32 cellular contexts compared by ENCODE assay signal in the genomic region with DNA sequence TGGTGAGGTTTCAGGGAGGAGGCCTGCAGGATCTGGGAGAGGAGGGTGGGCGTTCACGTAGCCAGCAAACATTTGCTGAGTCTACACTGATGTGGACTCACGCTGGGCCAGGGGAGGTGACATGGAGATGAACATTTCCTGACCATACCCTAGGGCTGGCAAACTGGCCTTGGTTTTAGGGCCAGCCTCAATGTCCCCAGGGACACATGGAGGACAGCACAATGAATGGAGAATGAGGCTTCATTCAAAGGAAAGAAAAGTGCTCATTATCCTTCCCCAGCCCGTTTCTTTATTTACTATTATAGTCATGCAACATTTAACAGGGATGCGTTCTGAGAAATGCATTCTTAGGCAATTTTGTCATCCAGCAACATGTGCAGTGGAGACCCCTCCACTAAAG. TPM values are rescaled to one million over a fixed set of nuclear protein-coding genes. Genes with fewer than 3 reads are reported as not detected.
"Had no signal": no experiment of that assay in that cellular context is flagged by ENCODE, and none has a peak within 500 bp of the region (broad histone marks: within the 10 kb centered on the region; RNA-seq: fewer than 3 reads in every experiment).

No MANE protein-coding gene starts in this region.

- H3K4me3 ChIP-seq: adrenal gland, body of pancreas, colonic mucosa, dorsolateral prefrontal cortex, esophagus muscularis mucosa, gastrocnemius medialis, heart left ventricle had no signal

- H3K9me3 ChIP-seq: adrenal gland, body of pancreas, colonic mucosa, esophagus muscularis mucosa, gastrocnemius medialis, heart left ventricle had no signal

- H3K27ac ChIP-seq: adrenal gland, body of pancreas, colonic mucosa, dorsolateral prefrontal cortex, esophagus muscularis mucosa, foreskin keratinocyte, gastrocnemius medialis, heart left ventricle had no signal

- DNase-seq: activated CD4-positive, alpha-beta memory T cell treated with anti-CD3 and anti-CD28 coated beads for 36 hours; activated CD4-positive, alpha-beta T cell treated with anti-CD3 and anti-CD28 coated beads for 36 hours; activated CD4-positive, alpha-beta T cell treated with anti-CD3 and anti-CD28 coated beads, Interleukin-2, amount 10 ng/mL, durations not matched to agents 24 days and 14 days; activated CD4-positive, CD25-positive, alpha-beta regulatory T cell; activated CD4-positive, CD25-positive, alpha-beta regulatory T cell treated with anti-CD3 and anti-CD28 coated beads, Interleukin-2, amount 50 U/mL, for 72 hours; activated CD8-positive, alpha-beta memory T cell treated with anti-CD3 and anti-CD28 coated beads, Interleukin-2, amount 10 ng/mL, durations not matched to agents 7 days and 5 days; activated CD8-positive, alpha-beta memory T cell treated with anti-CD3 and anti-CD28 coated beads, Interleukin-2, amount 50 U/mL, for 4 hours; activated CD8-positive, alpha-beta T cell treated with anti-CD3 and anti-CD28 coated beads, Interleukin-2, amount 10 ng/mL, durations not matched to agents 7 days and 5 days; activated effector memory CD4-positive, alpha-beta T cell treated with anti-CD3 and anti-CD28 coated beads, Interleukin-2, amount 50 U/mL, for 16 hours; activated naive CD4-positive, alpha-beta T cell treated with anti-CD3 and anti-CD28 coated beads for 36 hours; activated naive CD8-positive, alpha-beta T cell treated with anti-CD3 and anti-CD28 coated beads for 36 hours; activated naive CD8-positive, alpha-beta T cell treated with anti-CD3 and anti-CD28 coated beads, Interleukin-2, amount 50 U/mL, for 24 hours; activated T-cell treated with anti-CD3 and anti-CD28 coated beads, Interleukin-2, amount 50 U/mL, for 1 hour; activated T-cell treated with anti-CD3 and anti-CD28 coated beads, Interleukin-2, amount 50 U/mL, for 48 hours; adrenal gland; amygdala; aorta; body of pancreas; caudate nucleus; colonic mucosa; dorsolateral prefrontal cortex; effector memory CD8-positive, alpha-beta T cell; erythroblast; foreskin keratinocyte; gastrocnemius medialis; glutamatergic neuron; heart left ventricle; T-helper 2 cell had no signal

- H3K4me1 ChIP-seq: adrenal gland, body of pancreas, colonic mucosa, foreskin keratinocyte, gastrocnemius medialis had no signal

- H3K27me3 ChIP-seq: adrenal gland, body of pancreas, colonic mucosa, dorsolateral prefrontal cortex, esophagus muscularis mucosa, gastrocnemius medialis had no signal

- H3K36me3 ChIP-seq: adrenal gland, colonic mucosa, esophagus muscularis mucosa, gastrocnemius medialis, heart left ventricle had no signal

RNA-seq across cellular contexts. Expression of gene ACAN, which starts 26.8 kb away (rescaled TPM):
- total RNA-seq: activated CD4-positive, alpha-beta memory T cell treated with anti-CD3 and anti-CD28 coated beads for 36 hours; activated CD4-positive, alpha-beta T cell treated with anti-CD3 and anti-CD28 coated beads for 36 hours; activated CD4-positive, alpha-beta T cell treated with anti-CD3 and anti-CD28 coated beads, Interleukin-2, amount 10 ng/mL, durations not matched to agents 24 days and 14 days; activated CD8-positive, alpha-beta memory T cell treated with anti-CD3 and anti-CD28 coated beads for 36 hours; activated CD8-positive, alpha-beta memory T cell treated with anti-CD3 and anti-CD28 coated beads, Interleukin-2, amount 10 ng/mL, durations not matched to agents 7 days and 5 days; activated CD8-positive, alpha-beta T cell treated with anti-CD3 and anti-CD28 coated beads, Interleukin-2, amount 10 ng/mL, durations not matched to agents 7 days and 5 days; activated naive CD4-positive, alpha-beta T cell treated with anti-CD3 and anti-CD28 coated beads for 36 hours; activated naive CD8-positive, alpha-beta T cell treated with anti-CD3 and anti-CD28 coated beads for 36 hours; activated T-helper 1 cell treated with anti-CD3 and anti-CD28 coated beads, Interleukin-12 subunit alpha, Interleukin-12 subunit beta, Interleukin-2, Interleukin-4 antibody, amounts not matched to agents 30 ng/mL and 10 ng/mL and 1 ng/mL, durations not matched to agents 14 hours and 24 hours and 36 hours; activated T-helper 2 cell treated with anti-CD3 and anti-CD28 coated beads, Interferon-gamma antibody, Interleukin-2, Interleukin-4, amounts not matched to agents 10 μg/mL and 5 μg/mL and 100 μg/mL, durations not matched to agents 14 hours and 24 hours and 36 hours; foreskin keratinocyte had no signal
